18 cellular contexts compared by ENCODE assay signal in genomic region chr10:132456881-132457280, GRCh38. TPM values are rescaled to one million over a fixed set of nuclear protein-coding genes. Genes with fewer than 3 reads are reported as not detected.
A peak's percentile ranks its signal among the peaks of the same experiment; 100 is the strongest.
DNase-seq lines count a peak whose midpoint lies in the region; ATAC-seq and TF ChIP-seq lines count a peak whose summit lies in the region.
"Had no signal": no experiment of that assay in that cellular context is flagged by ENCODE, and none has a peak within 500 bp of the region (broad histone marks: within the 10 kb centered on the region; RNA-seq: fewer than 3 reads in every experiment).

No MANE protein-coding gene starts in this region.

- no peaks in the 10 kb centered on the region for H3K36me3 Mint-ChIP-seq in activated naive CD8-positive, alpha-beta T cell treated with anti-CD3 and anti-CD28 coated beads for 36 hours

- no peaks in the 10 kb centered on the region for H3K9me3 Mint-ChIP-seq in activated naive CD8-positive, alpha-beta T cell treated with anti-CD3 and anti-CD28 coated beads for 36 hours
- H3K9me3 Mint-ChIP-seq: CD4-positive, alpha-beta T cell had no signal

- H3K4me3 Mint-ChIP-seq in activated naive CD8-positive, alpha-beta T cell treated with anti-CD3 and anti-CD28 coated beads for 36 hours: no peak overlapping the region
- H3K4me3 Mint-ChIP-seq: CD4-positive, alpha-beta T cell had no signal

- H3K4me3 ChIP-seq in right atrium auricular region (no peak overlapping the region), right lobe of liver (no peak overlapping the region), ovary (no peak overlapping the region)
- H3K4me3 ChIP-seq: BLaER1 treated with 17β-estradiol and CSF1 and Interleukin-3, amounts not matched to agents 10 nM and 100 nM; MG63; PC-9 had no signal

- no peak overlapping the region for H3K27ac ChIP-seq in right atrium auricular region
- H3K27ac ChIP-seq in right lobe of liver: no peak overlapping the region
- H3K27ac ChIP-seq in ovary: no peak overlapping the region
- H3K27ac ChIP-seq: BLaER1 treated with 17β-estradiol and CSF1 and Interleukin-3, amounts not matched to agents 10 nM and 100 nM; PC-9 had no signal

- intact Hi-C loops in left ventricle myocardium superior (cut with micrococcal nuclease) (loop anchor here (10.0 kb wide), 2 partner anchors 72 to 232 kb away; no protein-coding TSS in a partner anchor), right lobe of liver (cut with DNase I) (loop anchor here (5.0 kb wide), 4 partner anchors 75 to 235 kb away; no protein-coding TSS in a partner anchor), ovary (cut with DNase I) (loop anchor here in 2 of 4 donors (2.0 to 10.0 kb wide), 2 partner anchors 70 to 232 kb away; no protein-coding TSS in a partner anchor)

- ATAC-seq in left ventricle myocardium superior: no peak
- ATAC-seq in right lobe of liver: no peak
- no peak for ATAC-seq in activated CD4-positive, CD25-positive, alpha-beta regulatory T cell treated with anti-CD3 and anti-CD28 coated beads, Interleukin-2, amount 50 U/mL, for 24 hours
- ATAC-seq in GM18519 (IDR thresholded peaks at IDR 0.05; ENCODE audit: low FRiP score, unreplicated experiment): no peak

- DNase-seq in left ventricle myocardium superior: peak; percentile 26
- DNase-seq in right atrium auricular region (ENCODE audit: low spot score): no peak
- peak; percentile 17 to 48 (median 42) for DNase-seq in right lobe of liver
- peak in 3 of 5 donors; percentile 9 to 35 (median 21) for DNase-seq in ovary
- DNase-seq in activated naive CD8-positive, alpha-beta T cell treated with anti-CD3 and anti-CD28 coated beads for 36 hours: no peak
- DNase-seq: GOT3; KG1; MG63; NCI-H1105 treated with DMSO at 0.1 percent for 48 hours; NCI-H2029; NCI-H446 treated with DMSO at 0.1 percent for 48 hours; NCI-H82; NK-92 treated with Interleukin-12 subunit alpha and Interleukin-12 subunit beta, amount 100 ng/mL, for 24 hours had no signal

- no peak for TF ChIP-seq EP300 in ovary (IDR thresholded peaks at IDR 0.05)

- WGBS in right lobe of liver (ENCODE audit: insufficient coverage, low coverage, low lambda C conversion rate, missing lambda C conversion rate): no CpG with 5 or more reads among the region's 9 CpGs
- 89 to 98% (median 92%) methylated on average over 9 of the region's 9 CpGs for WGBS in ovary, 3 donors

- H3K27me3 Mint-ChIP-seq in activated naive CD8-positive, alpha-beta T cell treated with anti-CD3 and anti-CD28 coated beads for 36 hours: no peaks in the 10 kb centered on the region
- H3K27me3 Mint-ChIP-seq: CD4-positive, alpha-beta T cell had no signal

- peaks cover 0 to 29% of the 10 kb centered on the region in 2 donors for H3K4me1 ChIP-seq in right atrium auricular region
- H3K4me1 ChIP-seq in right lobe of liver: peaks cover 0 to 30% (median 10%) of the 10 kb centered on the region in 4 donors
- H3K4me1 ChIP-seq in ovary (ENCODE audit: insufficient read depth): peaks cover 9% of the 10 kb centered on the region

- H3K36me3 ChIP-seq in right atrium auricular region: no peaks in the 10 kb centered on the region
- no peaks in the 10 kb centered on the region for H3K36me3 ChIP-seq in right lobe of liver
- no peaks in the 10 kb centered on the region for H3K36me3 ChIP-seq in ovary
- H3K36me3 ChIP-seq: BLaER1 treated with 17β-estradiol and CSF1 and Interleukin-3, amounts not matched to agents 10 nM and 100 nM; MG63 had no signal

- H3K4me1 Mint-ChIP-seq in activated naive CD8-positive, alpha-beta T cell treated with anti-CD3 and anti-CD28 coated beads for 36 hours: peaks cover 9% of the 10 kb centered on the region

- no peaks in the 10 kb centered on the region for H3K9me3 ChIP-seq in right atrium auricular region
- H3K9me3 ChIP-seq in right lobe of liver: no peaks in the 10 kb centered on the region
- no peaks in the 10 kb centered on the region for H3K9me3 ChIP-seq in ovary
- H3K9me3 ChIP-seq: BLaER1 treated with 17β-estradiol and CSF1 and Interleukin-3, amounts not matched to agents 10 nM and 100 nM; MG63 had no signal

- TF ChIP-seq CTCF in right atrium auricular region (IDR thresholded peaks at IDR 0.05) (no peak), right lobe of liver (IDR thresholded peaks at IDR 0.05) (no peak), ovary (IDR thresholded peaks at IDR 0.05) (no peak)

- TF ChIP-seq POLR2A in right lobe of liver (IDR thresholded peaks at IDR 0.05) (no peak), ovary (IDR thresholded peaks at IDR 0.05) (no peak)

- H3K27ac Mint-ChIP-seq in activated naive CD8-positive, alpha-beta T cell treated with anti-CD3 and anti-CD28 coated beads for 36 hours: no peak overlapping the region
- H3K27ac Mint-ChIP-seq: CD4-positive, alpha-beta T cell had no signal

- H3K27me3 ChIP-seq in right atrium auricular region (no peaks in the 10 kb centered on the region), right lobe of liver (no peaks in the 10 kb centered on the region), ovary (no peaks in the 10 kb centered on the region)
- H3K27me3 ChIP-seq: MG63 had no signal

RNA-seq across cellular contexts. Expression of gene PWWP2B, which starts 59.9 kb away (rescaled TPM):
- total RNA-seq in left ventricle myocardium superior: 19.9 TPM
- total RNA-seq in right atrium auricular region: 1 to 10 TPM; 7.7 to 8.1 TPM
- total RNA-seq in right lobe of liver: 10 to 100 TPM in 1 of 6 experiments, 1 to 10 TPM in 5; 3.0 to 12.2 (median 5.1) TPM
- total RNA-seq in ovary: 10 to 100 TPM in 6 of 7 donors, 1 to 10 TPM in 1; 7.3 to 26.0 (median 17.6) TPM
- 1 to 10 TPM; 1.1 to 8.5 TPM for polyA plus RNA-seq in ovary
- total RNA-seq in activated naive CD8-positive, alpha-beta T cell treated with anti-CD3 and anti-CD28 coated beads for 36 hours: 1 to 10 TPM; 2.9 to 3.1 TPM

Comparison
In these comparisons a context has a peak if more than half of its experiments do, and no peak if none do; other contexts are left out.
1. DNase-seq: peak in left ventricle myocardium superior (single experiment), right lobe of liver (3 of 3) and ovary (3 of 5); none in right atrium auricular region (single experiment) and activated naive CD8-positive, alpha-beta T cell treated with anti-CD3 and anti-CD28 coated beads for 36 hours (single experiment).